34 cellular contexts compared by ENCODE assay signal in genomic region chr5:129445379-129445778, GRCh38. TPM values are rescaled to one million over a fixed set of nuclear protein-coding genes. Genes with fewer than 3 reads are reported as not detected.
DNase-seq lines count a peak whose midpoint lies in the region; ATAC-seq, FAIRE-seq and TF ChIP-seq lines count a peak whose summit lies in the region.
"Had no signal": no experiment of that assay in that cellular context is flagged by ENCODE, and none has a peak within 500 bp of the region (broad histone marks: within the 10 kb centered on the region; RNA-seq: fewer than 3 reads in every experiment).

No MANE protein-coding gene starts in this region.

- H3K9me3 ChIP-seq in GM12878 (replicated peaks; ENCODE audit: control insufficient read depth, insufficient read depth, low read length) = no peaks in the 10 kb centered on the region
- H3K9me3 ChIP-seq in upper lobe of left lung = no peaks in the 10 kb centered on the region
- H3K9me3 ChIP-seq: body of pancreas, heart right ventricle, MG63, ovary, testis had no signal

- SMC1A ChIA-PET in GM12878 (lab: Charles Lee; ENCODE audit: uncharacterized antibody, unreplicated experiment) = no interaction called here

- no peak for TF ChIP-seq POLR2A in GM12878 (IDR thresholded peaks at IDR 0.05; ENCODE audit: low read depth, low read length)
- no peak for TF ChIP-seq POLR2A in upper lobe of left lung (IDR thresholded peaks at IDR 0.05)

- POLR2A ChIA-PET in GM12878 (lab: Charles Lee) = no interaction called here

- H3K4me3 ChIP-seq in GM12878 = no peak overlapping the region
- H3K4me3 ChIP-seq in upper lobe of left lung = no peak overlapping the region
- H3K4me3 ChIP-seq: body of pancreas, heart right ventricle, MG63, ovary, skin epidermis, testis had no signal

- TF ChIP-seq CTCF in GM12878 (IDR thresholded peaks at IDR 0.05 in 2 of 3, conservative IDR thresholded peaks at IDR 0.05 in 1 of 3; ENCODE audit: control insufficient read depth in 2 of 3, extremely low read depth in 1 of 3, insufficient read depth in 1 of 3, low read depth in 3 of 3, low read length in 3 of 3) (no peak), upper lobe of left lung (IDR thresholded peaks at IDR 0.05) (no peak)

- no peak overlapping the region for H3K9ac ChIP-seq in GM12878 (ENCODE audit: control insufficient read depth, insufficient read depth, low read length)

- DNase-seq in GM12878 (ENCODE audit: low read depth, low spot score) (no peak), DMS153 treated with DMSO at 0.1 percent for 48 hours (lab: John Stamatoyannopoulos, UW; ENCODE audit: unreplicated experiment) (no peak), upper lobe of left lung (no peak), DMS79 treated with DMSO at 0.1 percent for 48 hours (lab: John Stamatoyannopoulos, UW) (no peak)
- DNase-seq: activated CD4-positive, CD25-positive, alpha-beta regulatory T cell; activated T-cell treated with anti-CD3 and anti-CD28 coated beads, Interleukin-2, amount 50 U/mL, for 4 hours; body of pancreas; Calu3; CD4-positive, CD25-positive, alpha-beta regulatory T cell; DND-41; GF-D8; H9; heart right ventricle; KG1; kidney; left ventricle myocardium superior; mesendoderm; MG63; NCI-H1105; NCI-H2029; NCI-H524 treated with DMSO at 0.1 percent for 48 hours; ovary; testis had no signal

- H3K79me2 ChIP-seq in GM12878 (ENCODE audit: control insufficient read depth, insufficient read depth, low read length) = no peaks in the 10 kb centered on the region

- ATAC-seq in GM18502 (IDR thresholded peaks at IDR 0.05; ENCODE audit: poor library complexity, unreplicated experiment) = peak; percentile 70
- ATAC-seq in GM19468 (IDR thresholded peaks at IDR 0.05; ENCODE audit: extremely low read depth, unreplicated experiment) = peak; percentile 49
- peak; percentile 49 for ATAC-seq in HG03159 (IDR thresholded peaks at IDR 0.05; ENCODE audit: unreplicated experiment)
- peak; percentile 66 for ATAC-seq in GM12878
- no peak for ATAC-seq in upper lobe of left lung (ENCODE audit: low FRiP score in 2 of 2)
- no peak for ATAC-seq in GM18867 (IDR thresholded peaks at IDR 0.05; ENCODE audit: unreplicated experiment)
- ATAC-seq: activated T-cell treated with anti-CD3 and anti-CD28 coated beads, Interleukin-2, amount 50 U/mL, for 4 hours; body of pancreas; esophagus mucosa; heart right ventricle; left ventricle myocardium superior; Right ventricle myocardium inferior; SK-N-SH treated with all-trans-retinoic acid at 6 μM for 48 hours had no signal

- intact Hi-C loops in GM12878 (cut with micrococcal nuclease; ENCODE audit: unreplicated experiment) = no loop called here

- BruUV-seq in GM12878 (replicated peaks; lab: Mats Ljungman, UMichigan) = no TSS peak

- H3K27ac ChIP-seq in GM12878 (ENCODE audit: control insufficient read depth, insufficient read depth) = no peak overlapping the region
- no peak overlapping the region for H3K27ac ChIP-seq in upper lobe of left lung
- H3K27ac ChIP-seq: body of pancreas, heart right ventricle, HL-60, ovary, skin epidermis, testis had no signal

- H2AFZ ChIP-seq in GM12878 (ENCODE audit: control insufficient read depth, low read depth, low read length) = no peak overlapping the region

- in situ Hi-C loops in GM12878 (cut with MboI) = no loop called here

- H3K36me3 ChIP-seq in GM12878 (ENCODE audit: control insufficient read depth in 2 of 2, insufficient read depth in 2 of 2, low read length in 1 of 2) = no peaks in the 10 kb centered on the region
- no peaks in the 10 kb centered on the region for H3K36me3 ChIP-seq in upper lobe of left lung
- H3K36me3 ChIP-seq: heart right ventricle, MG63, ovary had no signal

- peak in 1 of 2 experiments; percentile 59; a peak in 1 of 4 replicates for TF ChIP-seq EP300 in GM12878 (IDR thresholded peaks at IDR 0.05; ENCODE audit: borderline replicate concordance in 1 of 2, control insufficient read depth in 1 of 2, low read depth in 2 of 2, low read length in 2 of 2)
- no peak for TF ChIP-seq EP300 in upper lobe of left lung (IDR thresholded peaks at IDR 0.05)

- RAD21 ChIA-PET in GM12878 (lab: Charles Lee; ENCODE audit: unreplicated experiment) = no interaction called here

- H3K27me3 ChIP-seq in GM12878 (replicated peaks in 1 of 2; ENCODE audit: control insufficient read depth in 2 of 2, insufficient read depth in 2 of 2, low read length in 1 of 2) (no peaks in the 10 kb centered on the region), upper lobe of left lung (no peaks in the 10 kb centered on the region)
- H3K27me3 ChIP-seq: body of pancreas, MG63, ovary, testis had no signal

- H3K4me1 ChIP-seq in GM12878 (ENCODE audit: control insufficient read depth, insufficient read depth, low read length) (no peaks in the 10 kb centered on the region), upper lobe of left lung (no peaks in the 10 kb centered on the region)
- H3K4me1 ChIP-seq: body of pancreas, heart right ventricle, testis had no signal

- FAIRE-seq in GM12878 (lab: Jason Lieb, UNC) = no peak
- FAIRE-seq: GM19239, kidney, TTC549 had no signal

- TF ChIP-seq RAD21 in GM12878 (IDR thresholded peaks at IDR 0.05; ENCODE audit: insufficient read depth, low read depth, low read length) = no peak

- CTCF ChIA-PET in GM12878 (lab: Yijun Ruan, JAX) = no interaction called here

- H3K4me2 ChIP-seq in GM12878 (ENCODE audit: control insufficient read depth, insufficient read depth) = no peak overlapping the region

- WGBS in GM12878 (ENCODE audit: insufficient coverage, insufficient replicate concordance, low lambda C conversion rate, missing lambda C conversion rate) = 5% methylated on average over 2 of the region's 2 CpGs
- WGBS in upper lobe of left lung, 2 donors = 93 to 95% methylated on average over 2 of the region's 2 CpGs

- no peaks in the 10 kb centered on the region for H4K20me1 ChIP-seq in GM12878 (ENCODE audit: control insufficient read depth, insufficient read depth)

TF ChIP-seq in GM12878, 131 proteins besides CTCF, POLR2A, EP300 and RAD21 (continues in another document):
- TF ChIP-seq FOXM1 (IDR thresholded peaks at IDR 0.05; ENCODE audit: low read depth, low read length) (no peak), RUNX3 (IDR thresholded peaks at IDR 0.05; ENCODE audit: low read length) (no peak), IKZF1 (conservative IDR thresholded peaks at IDR 0.05) (no peak), SKIL (IDR thresholded peaks at IDR 0.05; ENCODE audit: low read depth, poor library complexity, severe bottlenecking) (no peak), CHD4 (IDR thresholded peaks at IDR 0.05) (no peak), HDAC6 (IDR thresholded peaks at IDR 0.05; ENCODE audit: unreplicated experiment) (no peak), IRF4 (IDR thresholded peaks at IDR 0.05; ENCODE audit: low read depth, low read length) (peak; percentile 75), BCL11A (IDR thresholded peaks at IDR 0.05; ENCODE audit: low read depth, low read length) (peak; percentile 67; the same call in 1 of the 2 replicates), CREM (IDR thresholded peaks at IDR 0.05; ENCODE audit: low read depth) (no peak), PKNOX1 (IDR thresholded peaks at IDR 0.05) (no peak), BACH1 (IDR thresholded peaks at IDR 0.05; ENCODE audit: borderline replicate concordance) (no peak), DPF2 (IDR thresholded peaks at IDR 0.05) (no peak), POLR2AphosphoS2 (IDR thresholded peaks at IDR 0.05; ENCODE audit: low read depth, low read length) (no peak), JUNB (IDR thresholded peaks at IDR 0.05) (peak; percentile 72), MEF2B (IDR thresholded peaks at IDR 0.05; ENCODE audit: partially characterized antibody, poor library complexity, severe bottlenecking) (peak; percentile 83)

RNA-seq across cellular contexts. Expression of gene ADAMTS19, which starts 14.7 kb away (rescaled TPM):
- not detected in 2 replicates for total RNA-seq in GM12878 (2013; cell fraction: nucleolus; rRNA removed)
- total RNA-seq in GM12878 (2014; rRNA removed) = not detected in 2 replicates
- not detected in 2 replicates for total RNA-seq in GM12878 (2014; rRNA removed; fragmentation: Illumina TruSeq; extraction: Trizol)
- not detected in 2 replicates for total RNA-seq in GM12878 (2021)
- not detected for polyA plus RNA-seq in GM12878 (2011; ENCODE audit: low read depth)
- not detected in 2 replicates for polyA plus RNA-seq in GM12878 (2011; rRNA removed)
- polyA plus RNA-seq in GM12878 (2011; cell fraction: cytosol; rRNA removed) = not detected in 2 replicates
- not detected in 2 replicates for polyA plus RNA-seq in GM12878 (2011; cell fraction: nucleus; rRNA removed)
- polyA plus RNA-seq in GM12878 (2012) = not detected in 2 replicates
- polyA plus RNA-seq in GM12878 (2014; fragmentation: Illumina TruSeq; extraction: Trizol) = not detected in 2 replicates
- not detected for polyA plus RNA-seq in GM12878 (2014; fragmentation: Nextera tagmentation; extraction: Ambion mirVana)
- polyA plus RNA-seq in GM12878 (2014; rRNA removed) = not detected in 2 replicates
- not detected for polyA plus RNA-seq in GM12878 (2016; fragmentation: Nextera tagmentation; extraction: Ambion mirVana)
- polyA minus RNA-seq in GM12878 (2011; rRNA and poly(A)+ RNA removed) = not detected in 2 replicates
- polyA minus RNA-seq in GM12878 (2011; cell fraction: cytosol; rRNA and poly(A)+ RNA removed) = not detected in 2 replicates
- not detected in 2 replicates for polyA minus RNA-seq in GM12878 (2011; cell fraction: nucleus; rRNA and poly(A)+ RNA removed)
- under 1 TPM in 2 of 6 donors, not detected in 4; 0.17 to 0.29 TPM for total RNA-seq in upper lobe of left lung
- total RNA-seq: Calu3; CD4-positive, CD25-positive, alpha-beta regulatory T cell; esophagus mucosa; kidney had no signal
- polyA plus RNA-seq: CD4-positive, CD25-positive, alpha-beta regulatory T cell had no signal

Comparison
In these comparisons a context has a peak if more than half of its experiments do, and no peak if none do; other contexts are left out.
1. ATAC-seq: peak in GM18502 (single experiment), GM19468 (single experiment), HG03159 (single experiment) and GM12878 (single experiment); none in upper lobe of left lung (0 of 2) and GM18867 (single experiment).